28 cellular contexts compared by ENCODE assay signal in the genomic region with DNA sequence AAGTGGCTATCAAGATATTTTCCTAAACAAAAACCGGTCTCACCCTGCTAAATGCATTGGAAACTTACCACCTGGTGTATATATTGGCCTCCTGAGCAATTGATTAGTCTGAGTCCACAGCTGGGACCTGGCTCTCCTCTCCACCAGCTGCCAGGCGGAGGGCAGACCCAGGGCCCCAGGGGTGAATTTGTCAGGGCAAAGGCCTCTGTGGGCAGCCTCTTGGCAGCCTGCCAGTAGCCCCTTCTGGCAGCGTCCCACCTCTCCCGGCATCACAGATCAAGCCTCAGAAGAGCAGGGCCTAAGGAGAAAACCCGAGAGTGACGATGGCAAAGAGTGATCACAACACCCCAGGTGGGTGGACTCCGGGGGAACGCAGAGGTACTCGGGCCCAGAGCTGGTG. TPM values are rescaled to one million over a fixed set of nuclear protein-coding genes. Genes with fewer than 3 reads are reported as not detected.
DNase-seq lines count a peak whose midpoint lies in the region; ATAC-seq and TF ChIP-seq lines count a peak whose summit lies in the region.
"Had no signal": no experiment of that assay in that cellular context is flagged by ENCODE, and none has a peak within 500 bp of the region (broad histone marks: within the 10 kb centered on the region; RNA-seq: fewer than 3 reads in every experiment).

No MANE protein-coding gene starts in this region.

- H3K4me1 Mint-ChIP-seq in brain, result peaks cover 32% of the 10 kb centered on the region
- H3K4me1 Mint-ChIP-seq in activated CD8-positive, alpha-beta memory T cell treated with anti-CD3 and anti-CD28 coated beads, Interleukin-2, amount 10 ng/mL, durations not matched to agents 7 days and 5 days, result peaks cover 35% of the 10 kb centered on the region

- H3K4me3 Mint-ChIP-seq in brain, result no peak overlapping the region
- H3K4me3 Mint-ChIP-seq in activated CD8-positive, alpha-beta memory T cell treated with anti-CD3 and anti-CD28 coated beads, Interleukin-2, amount 10 ng/mL, durations not matched to agents 7 days and 5 days, result no peak overlapping the region
- H3K4me3 Mint-ChIP-seq: activated naive CD4-positive, alpha-beta T cell treated with anti-CD3 and anti-CD28 coated beads, Interleukin-2, amount 10 ng/mL, durations not matched to agents 7 days and 5 days; mesothelial cell of epicardium; naive B cell; stimulated activated naive CD8-positive, alpha-beta T cell treated with anti-CD3 and anti-CD28 coated beads, Interleukin-15, Interleukin-2, amounts not matched to agents 100 ng/mL and 50 ng/mL, for 24 hours; T-helper 2 cell treated with Interferon-gamma antibody and Interleukin-4, amounts not matched to agents 5 μg/mL and 100 μg/mL, for 36 hours had no signal

- WGBS in trophoblast cell (ENCODE audit: extremely low coverage, insufficient coverage, insufficient read length), result no CpG with 5 or more reads among the region's 9 CpGs

- no peaks in the 10 kb centered on the region for H3K9me3 Mint-ChIP-seq in brain
- peaks cover 3% of the 10 kb centered on the region for H3K9me3 Mint-ChIP-seq in activated CD8-positive, alpha-beta memory T cell treated with anti-CD3 and anti-CD28 coated beads, Interleukin-2, amount 10 ng/mL, durations not matched to agents 7 days and 5 days (ENCODE audit: low read depth)
- H3K9me3 Mint-ChIP-seq: mesothelial cell of epicardium; naive B cell; stimulated activated naive CD8-positive, alpha-beta T cell treated with anti-CD3 and anti-CD28 coated beads, Interleukin-15, Interleukin-2, amounts not matched to agents 100 ng/mL and 50 ng/mL, for 24 hours; T-helper 2 cell treated with Interferon-gamma antibody and Interleukin-4, amounts not matched to agents 5 μg/mL and 100 μg/mL, for 36 hours had no signal

- H2AK5ac ChIP-seq in trophoblast cell (ENCODE audit: low read length), result no peak overlapping the region

- no peak for ATAC-seq in HG02759 (IDR thresholded peaks at IDR 0.05; ENCODE audit: unreplicated experiment)
- no peak for ATAC-seq in activated CD8-positive, alpha-beta memory T cell treated with anti-CD3 and anti-CD28 coated beads, Interleukin-2, amount 10 ng/mL, durations not matched to agents 7 days and 5 days
- ATAC-seq: A549, HCT116 had no signal

- no peak overlapping the region for H3K18ac ChIP-seq in trophoblast cell (ENCODE audit: low read length)

- H3K27me3 ChIP-seq in trophoblast cell (ENCODE audit: insufficient read depth, low read length), result no peaks in the 10 kb centered on the region
- H3K27me3 ChIP-seq: vagina had no signal

- peak overlapping the region in 3 of 5 experiments; percentile 2 to 71 (median 15) for H3K27ac Mint-ChIP-seq in brain
- H3K27ac Mint-ChIP-seq in activated CD8-positive, alpha-beta memory T cell treated with anti-CD3 and anti-CD28 coated beads, Interleukin-2, amount 10 ng/mL, durations not matched to agents 7 days and 5 days, result no peak overlapping the region
- H3K27ac Mint-ChIP-seq: activated naive CD4-positive, alpha-beta T cell treated with anti-CD3 and anti-CD28 coated beads, Interleukin-2, amount 10 ng/mL, durations not matched to agents 7 days and 5 days; mesothelial cell of epicardium; stimulated activated naive CD8-positive, alpha-beta T cell treated with anti-CD3 and anti-CD28 coated beads, Interleukin-15, Interleukin-2, amounts not matched to agents 100 ng/mL and 50 ng/mL, for 24 hours had no signal

- no peak overlapping the region for H4K8ac ChIP-seq in trophoblast cell (ENCODE audit: low read depth, low read length)

- no peaks in the 10 kb centered on the region for H3K27me3 Mint-ChIP-seq in brain
- no peaks in the 10 kb centered on the region for H3K27me3 Mint-ChIP-seq in activated CD8-positive, alpha-beta memory T cell treated with anti-CD3 and anti-CD28 coated beads, Interleukin-2, amount 10 ng/mL, durations not matched to agents 7 days and 5 days
- H3K27me3 Mint-ChIP-seq: stimulated activated naive CD8-positive, alpha-beta T cell treated with anti-CD3 and anti-CD28 coated beads, Interleukin-15, Interleukin-2, amounts not matched to agents 100 ng/mL and 50 ng/mL, for 24 hours had no signal

- no peak overlapping the region for H4K12ac ChIP-seq in trophoblast cell (ENCODE audit: low read depth, low read length)

- no peaks in the 10 kb centered on the region for H3K9me3 ChIP-seq in trophoblast cell (ENCODE audit: insufficient read depth, low read depth, low read length)
- H3K9me3 ChIP-seq: A549, thoracic aorta, vagina had no signal

- no peak overlapping the region for H3K23ac ChIP-seq in trophoblast cell (ENCODE audit: low read length)

- TF ChIP-seq CTCF in brain (conservative IDR thresholded peaks at IDR 0.05), result no peak

- H2AFZ ChIP-seq in trophoblast cell (ENCODE audit: insufficient read depth, low read length, poor library complexity), result no peak overlapping the region

- CTCF ChIA-PET in activated CD8-positive, alpha-beta memory T cell treated with anti-CD3 and anti-CD28 coated beads, Interleukin-2, amount 10 ng/mL, durations not matched to agents 7 days and 5 days (lab: Charles Lee), result interaction anchor here (1.1 kb wide), 1 partner anchor 58 kb away, joined by 3 read pairs; no protein-coding TSS in a partner anchor

- no peaks in the 10 kb centered on the region for H3K36me3 Mint-ChIP-seq in brain
- H3K36me3 Mint-ChIP-seq in activated CD8-positive, alpha-beta memory T cell treated with anti-CD3 and anti-CD28 coated beads, Interleukin-2, amount 10 ng/mL, durations not matched to agents 7 days and 5 days, result peaks cover 5% of the 10 kb centered on the region
- H3K36me3 Mint-ChIP-seq: activated naive CD4-positive, alpha-beta T cell treated with anti-CD3 and anti-CD28 coated beads, Interleukin-2, amount 10 ng/mL, durations not matched to agents 7 days and 5 days; mesothelial cell of epicardium; naive B cell had no signal

- H2BK120ac ChIP-seq in trophoblast cell (ENCODE audit: insufficient read depth, low read length, poor library complexity), result no peak overlapping the region

- H3K14ac ChIP-seq in trophoblast cell (ENCODE audit: low read length), result no peak overlapping the region

- no peaks in the 10 kb centered on the region for H3K36me3 ChIP-seq in trophoblast cell (ENCODE audit: control insufficient read depth in 1 of 2, insufficient read depth in 2 of 2, low read length in 2 of 2)
- H3K36me3 ChIP-seq: thoracic aorta, vagina had no signal

- H3K79me1 ChIP-seq in trophoblast cell (ENCODE audit: low read length), result peaks cover 2% of the 10 kb centered on the region

- H3K9ac ChIP-seq in trophoblast cell (ENCODE audit: low read length), result no peak overlapping the region

- H3K4me3 ChIP-seq in trophoblast cell (ENCODE audit: low read depth, low read length), result no peak overlapping the region
- H3K4me3 ChIP-seq: A549, SK-N-MC, skin epidermis, thoracic aorta, vagina had no signal

- H3K27ac ChIP-seq in trophoblast cell (ENCODE audit: low read depth, low read length), result no peak overlapping the region
- H3K27ac ChIP-seq: SK-N-MC, skin epidermis, thoracic aorta, vagina had no signal

- no peak overlapping the region for H3K4ac ChIP-seq in trophoblast cell (ENCODE audit: low read depth, low read length)

- DNase-seq in NCI-H345 (lab: John Stamatoyannopoulos, UW), result peak; percentile 5
- no peak for DNase-seq in NCI-H345 treated with DMSO at 0.1 percent for 48 hours (lab: John Stamatoyannopoulos, UW; ENCODE audit: unreplicated experiment)
- peak; percentile 72 for DNase-seq in COLO668 (lab: John Stamatoyannopoulos, UW; ENCODE audit: unreplicated experiment)
- DNase-seq in trophoblast cell, result no peak
- no peak for DNase-seq in DMS153 (lab: John Stamatoyannopoulos, UW)
- no peak for DNase-seq in activated CD8-positive, alpha-beta memory T cell treated with anti-CD3 and anti-CD28 coated beads, Interleukin-2, amount 10 ng/mL, durations not matched to agents 7 days and 5 days
- DNase-seq: activated CD4-positive, alpha-beta T cell treated with anti-CD3 and anti-CD28 coated beads, Interleukin-2, amount 50 U/mL, for 4 hours; activated naive CD4-positive, alpha-beta T cell treated with anti-CD3 and anti-CD28 coated beads, Interleukin-2, amount 10 ng/mL, durations not matched to agents 7 days and 5 days; AML-193; amygdala; DMS79; effector CD4-positive, alpha-beta T cell; GF-D8; Karpas-422; naive B cell; NCI-H1436 treated with DMSO at 0.1 percent for 48 hours; NCI-H69 had no signal

- H2BK12ac ChIP-seq in trophoblast cell (ENCODE audit: low read length), result peak overlapping the region; percentile 15

- H2BK5ac ChIP-seq in trophoblast cell (ENCODE audit: low read depth, low read length, poor library complexity), result no peak overlapping the region

- no peaks in the 10 kb centered on the region for H3K79me2 ChIP-seq in trophoblast cell (ENCODE audit: control insufficient read depth, insufficient read depth, low read length, poor library complexity)

- no peak overlapping the region for H3K4me2 ChIP-seq in trophoblast cell (ENCODE audit: low read length)
- H3K4me2 ChIP-seq: A549 had no signal

- peaks cover 11 to 12% of the 10 kb centered on the region in 2 experiments for H3K4me1 ChIP-seq in trophoblast cell (ENCODE audit: control insufficient read depth in 1 of 2, insufficient read depth in 2 of 2, low read length in 2 of 2)
- H3K4me1 ChIP-seq: vagina had no signal

- H4K91ac ChIP-seq in trophoblast cell (ENCODE audit: low read depth, low read length), result no peak overlapping the region

RNA-seq across cellular contexts. Expression of gene IDH2, which starts 43.0 kb away (rescaled TPM):
- 209 TPM for polyA plus RNA-seq in brain (ENCODE audit: insufficient read depth, low read depth, low replicate concordance)
- polyA plus RNA-seq in trophoblast cell (2013), result 108 and 113 TPM in 2 replicates
- 100 to 1,000 TPM; 196 to 293 TPM for total RNA-seq in activated CD8-positive, alpha-beta memory T cell treated with anti-CD3 and anti-CD28 coated beads, Interleukin-2, amount 10 ng/mL, durations not matched to agents 7 days and 5 days

RNA-seq across cellular contexts. Expression of gene SEMA4B, which starts 55.9 kb away (rescaled TPM):
- 24.1 TPM for polyA plus RNA-seq in brain (ENCODE audit: insufficient read depth, low read depth, low replicate concordance)
- 20.8 and 21.0 TPM in 2 replicates for polyA plus RNA-seq in trophoblast cell (2013)
- 10 to 100 TPM in 1 of 2 experiments, 1 to 10 TPM in 1; 6.0 to 13.8 TPM for total RNA-seq in activated CD8-positive, alpha-beta memory T cell treated with anti-CD3 and anti-CD28 coated beads, Interleukin-2, amount 10 ng/mL, durations not matched to agents 7 days and 5 days

Comparison
In these comparisons a context has a peak if more than half of its experiments do, and no peak if none do; other contexts are left out.
1. DNase-seq: peak in NCI-H345 (single experiment) and COLO668 (single experiment); none in NCI-H345 treated with DMSO at 0.1 percent for 48 hours (single experiment), trophoblast cell (0 of 2), DMS153 (single experiment) and activated CD8-positive, alpha-beta memory T cell treated with anti-CD3 and anti-CD28 coated beads, Interleukin-2, amount 10 ng/mL, durations not matched to agents 7 days and 5 days (single experiment).